ENCODE assay signal across 2 cellular contexts in the genomic region with DNA sequence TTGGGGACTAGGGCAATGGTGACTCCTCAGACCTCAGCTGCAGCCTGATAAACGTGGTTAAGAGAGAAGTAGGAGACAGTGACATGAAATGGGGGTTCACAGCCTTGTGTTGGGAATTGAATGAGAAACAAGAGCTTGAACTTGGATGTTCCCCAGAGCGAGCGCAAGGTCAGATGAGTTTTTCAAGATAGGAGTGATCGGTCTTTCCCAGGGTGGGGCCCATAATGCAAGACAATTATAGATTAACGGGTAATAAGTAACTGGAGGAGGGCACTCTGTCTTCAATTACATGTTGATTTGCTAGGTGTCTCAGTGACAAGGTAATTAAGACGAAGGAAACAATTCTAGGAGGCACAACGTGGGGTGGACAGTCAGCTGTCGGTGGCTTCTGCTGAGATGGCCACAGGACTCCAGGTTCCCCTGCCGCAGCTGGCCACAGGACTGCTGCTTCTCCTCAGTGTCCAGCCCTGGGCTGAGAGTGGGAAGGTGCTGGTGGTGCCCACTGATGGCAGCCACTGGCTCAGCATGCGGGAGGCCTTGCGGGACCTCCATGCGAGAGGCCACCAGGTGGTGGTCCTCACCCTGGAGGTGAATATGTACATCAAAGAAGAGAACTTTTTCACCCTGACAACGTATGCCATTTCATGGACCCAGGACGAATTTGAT.
TF ChIP-seq lines count a peak whose summit lies in the region.

UGT1A5 (plus strand) TSS at position 312 of the 666 bp plus-strand sequence; CDS start at position 397, 85 bp downstream.

TF ChIP-seq in HCT116, 20 proteins besides CTCF, POLR2A, EP300 and RAD21:
- no peak for TF ChIP-seq SP1 (IDR thresholded peaks at IDR 0.05; ENCODE audit: low read depth)
- no peak for TF ChIP-seq YY1 (IDR thresholded peaks at IDR 0.05; ENCODE audit: extremely low read depth, insufficient replicate concordance, low read depth, low read length)
- TF ChIP-seq, protein P1, sequence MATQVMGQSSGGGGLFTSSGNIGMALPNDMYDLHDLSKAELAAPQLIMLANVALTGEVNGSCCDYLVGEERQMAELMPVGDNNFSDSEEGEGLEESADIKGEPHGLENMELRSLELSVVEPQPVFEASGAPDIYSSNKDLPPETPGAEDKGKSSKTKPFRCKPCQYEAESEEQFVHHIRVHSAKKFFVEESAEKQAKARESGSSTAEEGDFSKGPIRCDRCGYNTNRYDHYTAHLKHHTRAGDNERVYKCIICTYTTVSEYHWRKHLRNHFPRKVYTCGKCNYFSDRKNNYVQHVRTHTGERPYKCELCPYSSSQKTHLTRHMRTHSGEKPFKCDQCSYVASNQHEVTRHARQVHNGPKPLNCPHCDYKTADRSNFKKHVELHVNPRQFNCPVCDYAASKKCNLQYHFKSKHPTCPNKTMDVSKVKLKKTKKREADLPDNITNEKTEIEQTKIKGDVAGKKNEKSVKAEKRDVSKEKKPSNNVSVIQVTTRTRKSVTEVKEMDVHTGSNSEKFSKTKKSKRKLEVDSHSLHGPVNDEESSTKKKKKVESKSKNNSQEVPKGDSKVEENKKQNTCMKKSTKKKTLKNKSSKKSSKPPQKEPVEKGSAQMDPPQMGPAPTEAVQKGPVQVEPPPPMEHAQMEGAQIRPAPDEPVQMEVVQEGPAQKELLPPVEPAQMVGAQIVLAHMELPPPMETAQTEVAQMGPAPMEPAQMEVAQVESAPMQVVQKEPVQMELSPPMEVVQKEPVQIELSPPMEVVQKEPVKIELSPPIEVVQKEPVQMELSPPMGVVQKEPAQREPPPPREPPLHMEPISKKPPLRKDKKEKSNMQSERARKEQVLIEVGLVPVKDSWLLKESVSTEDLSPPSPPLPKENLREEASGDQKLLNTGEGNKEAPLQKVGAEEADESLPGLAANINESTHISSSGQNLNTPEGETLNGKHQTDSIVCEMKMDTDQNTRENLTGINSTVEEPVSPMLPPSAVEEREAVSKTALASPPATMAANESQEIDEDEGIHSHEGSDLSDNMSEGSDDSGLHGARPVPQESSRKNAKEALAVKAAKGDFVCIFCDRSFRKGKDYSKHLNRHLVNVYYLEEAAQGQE (IDR thresholded peaks at IDR 0.05; ENCODE audit: low read depth), result no peak

TF ChIP-seq in H1, 55 proteins besides CTCF, POLR2A, EP300 and RAD21:
- TF ChIP-seq TAF7 (optimal IDR thresholded peaks at IDR 0.05; ENCODE audit: borderline replicate concordance, low read depth, low read length) (no peak), JUN (IDR thresholded peaks at IDR 0.05; ENCODE audit: low read depth, low read length) (no peak), TCF12 (IDR thresholded peaks at IDR 0.05; ENCODE audit: low read depth, low read length) (no peak), KDM4A (IDR thresholded peaks at IDR 0.05; ENCODE audit: low read depth, low read length, severe bottlenecking) (no peak), CEBPB (IDR thresholded peaks at IDR 0.05; ENCODE audit: low read depth, low read length) (no peak), RBBP5 (IDR thresholded peaks at IDR 0.05; ENCODE audit: borderline replicate concordance, low read depth, low read length) (no peak), SIX5 (IDR thresholded peaks at IDR 0.05; ENCODE audit: low read depth, low read length) (no peak), PHF8 (conservative IDR thresholded peaks at IDR 0.05; ENCODE audit: low read depth, low read length) (no peak), KDM5A (IDR thresholded peaks at IDR 0.05; ENCODE audit: low read length) (no peak), EGR1 (IDR thresholded peaks at IDR 0.05; ENCODE audit: borderline replicate concordance, low read depth, low read length) (no peak), JUND (IDR thresholded peaks at IDR 0.05; ENCODE audit: low read length) (no peak), KDM1A (IDR thresholded peaks at IDR 0.05; ENCODE audit: borderline replicate concordance, low read length) (no peak), YY1 (IDR thresholded peaks at IDR 0.05; ENCODE audit: low read depth, low read length) (no peak), ASH2L (IDR thresholded peaks at IDR 0.05; ENCODE audit: low read length) (no peak), BACH1 (IDR thresholded peaks at IDR 0.05; ENCODE audit: low read length) (no peak), SP2 (IDR thresholded peaks at IDR 0.05; ENCODE audit: low read length) (no peak)
